ENCODE assay signal across 15 cellular contexts in the genomic region with DNA sequence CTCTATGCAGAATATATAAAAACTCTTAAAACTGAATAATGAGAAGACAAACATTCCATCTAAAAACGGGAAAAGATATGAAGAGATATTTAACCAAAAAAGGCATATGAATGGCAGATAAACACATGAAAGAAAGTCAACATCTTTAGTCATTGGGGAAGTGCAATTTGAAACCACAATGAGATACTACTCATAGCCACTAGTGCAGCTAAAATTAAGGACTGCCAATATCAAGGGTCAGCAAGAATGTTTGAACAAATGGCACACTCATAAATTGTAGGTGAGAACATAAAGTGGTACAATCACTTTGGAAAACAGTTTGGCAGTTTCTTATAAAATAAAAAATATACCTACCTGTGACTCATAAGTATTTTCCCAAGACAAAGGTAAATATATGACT.
"Had no signal": no experiment of that assay in that cellular context is flagged by ENCODE, and none has a peak within 500 bp of the region (broad histone marks: within the 10 kb centered on the region; RNA-seq: fewer than 3 reads in every experiment).

No MANE protein-coding gene starts in this region.

- H3K9me3 ChIP-seq: thoracic aorta had no signal

- ATAC-seq: activated CD8-positive, alpha-beta T cell treated with anti-CD3 and anti-CD28 coated beads for 36 hours; activated T-cell treated with anti-CD3 and anti-CD28 coated beads, Interleukin-2, amount 50 U/mL, for 72 hours; stimulated activated naive CD8-positive, alpha-beta T cell treated with anti-CD3 and anti-CD28 coated beads, Interleukin-15, amount 100 ng/mL, for 72 hours had no signal

- H3K4me3 ChIP-seq: cardiac muscle cell, coronary artery, thoracic aorta had no signal

- DNase-seq: activated CD4-positive, alpha-beta T cell treated with anti-CD3 and anti-CD28 coated beads for 4 hours; activated CD8-positive, alpha-beta memory T cell treated with anti-CD3 and anti-CD28 coated beads, Interleukin-2, amount 50 U/mL, for 4 hours; activated CD8-positive, alpha-beta T cell treated with anti-CD3 and anti-CD28 coated beads for 36 hours; activated T-cell treated with anti-CD3 and anti-CD28 coated beads, Interleukin-2, amount 50 U/mL, for 72 hours; aorta; effector CD8-positive, alpha-beta T cell; hippocampal formation; kidney glomerular epithelial cell; stimulated activated CD4-positive, alpha-beta T cell treated with anti-CD3 and anti-CD28 coated beads, Interleukin-4, amount 100 ng/mL, for 24 hours; stimulated activated naive CD8-positive, alpha-beta T cell treated with anti-CD3 and anti-CD28 coated beads, Interleukin-15, amount 100 ng/mL, for 72 hours; T-helper 9 cell; WERI-Rb-1 had no signal

- H3K36me3 ChIP-seq: cardiac muscle cell, thoracic aorta, WERI-Rb-1 had no signal

- H3K27me3 ChIP-seq: cardiac muscle cell had no signal

- H3K27ac ChIP-seq: cardiac muscle cell, coronary artery, thoracic aorta, WERI-Rb-1 had no signal
